Comparison of ENCODE assay signal across 8 cellular contexts in the genomic region with DNA sequence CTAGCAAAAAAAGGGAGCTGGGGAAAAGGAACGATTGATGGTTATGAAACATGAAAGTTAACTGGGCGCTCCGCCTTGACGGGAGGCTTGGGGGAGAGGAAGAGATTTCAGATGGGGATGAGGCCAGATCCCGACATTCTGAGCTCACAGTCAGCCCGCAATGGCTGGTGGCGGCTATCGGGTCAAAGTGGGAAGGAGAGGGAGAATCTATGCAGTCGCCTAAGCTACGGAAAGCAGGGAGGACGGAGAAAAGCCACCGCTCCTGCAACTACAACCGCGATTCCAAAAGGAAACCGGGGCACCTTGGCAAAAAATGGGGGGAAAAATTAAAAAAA. TPM values are rescaled to one million over a fixed set of nuclear protein-coding genes. Genes with fewer than 3 reads are reported as not detected.
DNase-seq lines count a peak whose midpoint lies in the region; TF ChIP-seq lines count a peak whose summit lies in the region.

No MANE protein-coding gene starts in this region.

- no peak for DNase-seq in activated T-cell treated with anti-CD3 and anti-CD28 coated beads, Interleukin-2, amount 50 U/mL, for 24 hours
- DNase-seq in activated T-cell treated with anti-CD3 and anti-CD28 coated beads, Interleukin-2, amount 50 U/mL, for 48 hours = no peak
- DNase-seq in activated naive CD8-positive, alpha-beta T cell treated with anti-CD3 and anti-CD28 coated beads for 36 hours = no peak
- no peak for DNase-seq in stomach
- DNase-seq in NCI-H2227 (lab: John Stamatoyannopoulos, UW; ENCODE audit: unreplicated experiment) = no peak
- no peak for DNase-seq in stimulated activated CD4-positive, alpha-beta T cell treated with anti-CD3 and anti-CD28 coated beads, Interleukin-15, amount 100 ng/mL, for 24 hours
- DNase-seq in NCI-H2196 treated with DMSO at 0.1 percent for 48 hours (lab: John Stamatoyannopoulos, UW; ENCODE audit: unreplicated experiment) = no peak

- H3K9me3 ChIP-seq in iPS-18a (ENCODE audit: control insufficient read depth, low read depth, low read length) (no peaks in the 10 kb centered on the region), stomach (no peaks in the 10 kb centered on the region)

- TF ChIP-seq CTCF in stomach (IDR thresholded peaks at IDR 0.05) = no peak

- H3K36me3 ChIP-seq in iPS-18a (ENCODE audit: control insufficient read depth, low read depth, low read length) (peaks cover 3% of the 10 kb centered on the region), stomach (peaks cover 0 to 4% (median 0%) of the 10 kb centered on the region in 4 donors)

- H3K27me3 Mint-ChIP-seq in activated T-cell treated with anti-CD3 and anti-CD28 coated beads, Interleukin-2, amount 50 U/mL, for 24 hours = no peaks in the 10 kb centered on the region
- peaks cover 4% of the 10 kb centered on the region for H3K27me3 Mint-ChIP-seq in activated naive CD8-positive, alpha-beta T cell treated with anti-CD3 and anti-CD28 coated beads for 36 hours

- TF ChIP-seq POLR2A in stomach (IDR thresholded peaks at IDR 0.05) = no peak

- peaks cover 79% of the 10 kb centered on the region for H3K36me3 Mint-ChIP-seq in activated T-cell treated with anti-CD3 and anti-CD28 coated beads, Interleukin-2, amount 50 U/mL, for 24 hours (ENCODE audit: low read depth)
- peaks cover 48% of the 10 kb centered on the region for H3K36me3 Mint-ChIP-seq in activated naive CD8-positive, alpha-beta T cell treated with anti-CD3 and anti-CD28 coated beads for 36 hours

- peaks cover 64% of the 10 kb centered on the region for H3K4me1 Mint-ChIP-seq in activated T-cell treated with anti-CD3 and anti-CD28 coated beads, Interleukin-2, amount 50 U/mL, for 24 hours (ENCODE audit: low read depth)
- H3K4me1 Mint-ChIP-seq in activated naive CD8-positive, alpha-beta T cell treated with anti-CD3 and anti-CD28 coated beads for 36 hours = peaks cover 56% of the 10 kb centered on the region

- H3K4me3 ChIP-seq in iPS-18a (ENCODE audit: low read length) (peak overlapping the region; percentile 94), stomach (peak overlapping the region; percentile 85 to 97 (median 92))

- peaks cover 7% of the 10 kb centered on the region for H3K4me1 ChIP-seq in iPS-18a (ENCODE audit: control insufficient read depth, low read depth, low read length)
- H3K4me1 ChIP-seq in stomach = peaks cover 38 to 77% (median 59%) of the 10 kb centered on the region in 4 donors

- intact Hi-C loops in stomach (cut with DNase I; ENCODE audit: low total_unique reads) = loop anchor here (10.0 kb wide), 2 partner anchors 198 to 248 kb away; a partner anchor contains a TSS

- H3K4me3 Mint-ChIP-seq in activated T-cell treated with anti-CD3 and anti-CD28 coated beads, Interleukin-2, amount 50 U/mL, for 24 hours = peak overlapping the region; percentile 100
- H3K4me3 Mint-ChIP-seq in activated naive CD8-positive, alpha-beta T cell treated with anti-CD3 and anti-CD28 coated beads for 36 hours = peak overlapping the region; percentile 100

- no peaks in the 10 kb centered on the region for H3K9me3 Mint-ChIP-seq in activated T-cell treated with anti-CD3 and anti-CD28 coated beads, Interleukin-2, amount 50 U/mL, for 24 hours
- H3K9me3 Mint-ChIP-seq in activated naive CD8-positive, alpha-beta T cell treated with anti-CD3 and anti-CD28 coated beads for 36 hours = no peaks in the 10 kb centered on the region

- H3K27me3 ChIP-seq in iPS-18a (ENCODE audit: control insufficient read depth, insufficient read depth, low read length) (no peaks in the 10 kb centered on the region), stomach (no peaks in the 10 kb centered on the region)

- H3K27ac ChIP-seq in iPS-18a (ENCODE audit: low read length) (peak overlapping the region; percentile 81), stomach (peak overlapping the region; percentile 82 to 97 (median 96))

- H3K9ac ChIP-seq in iPS-18a (ENCODE audit: low read length) = peak overlapping the region; percentile 90

- no peak for TF ChIP-seq EP300 in stomach (IDR thresholded peaks at IDR 0.05)

- peak overlapping the region; percentile 99 for H3K27ac Mint-ChIP-seq in activated T-cell treated with anti-CD3 and anti-CD28 coated beads, Interleukin-2, amount 50 U/mL, for 24 hours
- H3K27ac Mint-ChIP-seq in activated naive CD8-positive, alpha-beta T cell treated with anti-CD3 and anti-CD28 coated beads for 36 hours = peak overlapping the region; percentile 99

- WGBS in stomach, 5 donors = 0% methylated on average over 15 of the region's 15 CpGs

RNA-seq across cellular contexts. Expression of a gene that starts 0.5 kb away (rescaled TPM):
- 10 to 100 TPM; 81.8 to 84.0 TPM for total RNA-seq in activated naive CD8-positive, alpha-beta T cell treated with anti-CD3 and anti-CD28 coated beads for 36 hours
- total RNA-seq in stomach = 100 to 1,000 TPM in 2 of 5 donors, 10 to 100 TPM in 3; 44.6 to 288 (median 57.3) TPM
- polyA plus RNA-seq in stomach = 1 to 10 TPM; 4.9 to 6.0 (median 5.7) TPM

RNA-seq across cellular contexts. Expression of a gene that starts 0.8 kb away (rescaled TPM):
- total RNA-seq in activated naive CD8-positive, alpha-beta T cell treated with anti-CD3 and anti-CD28 coated beads for 36 hours = 10 to 100 TPM; 23.5 to 27.2 TPM
- total RNA-seq in stomach = 10 to 100 TPM in 2 of 5 donors, 1 to 10 TPM in 2, not detected in 1; 3.1 to 20.0 (median 9.9) TPM
- polyA plus RNA-seq in stomach = 10 to 100 TPM in 1 of 3 donors, 1 to 10 TPM in 2; 7.6 to 13.7 (median 9.5) TPM

RNA-seq across cellular contexts. Expression of a gene that starts 39.2 kb away (rescaled TPM):
- total RNA-seq in activated naive CD8-positive, alpha-beta T cell treated with anti-CD3 and anti-CD28 coated beads for 36 hours = 100 to 1,000 TPM; 121 to 128 TPM
- total RNA-seq in stomach = 100 to 1,000 TPM in 2 of 5 donors, 10 to 100 TPM in 3; 38.5 to 227 (median 77.5) TPM
- polyA plus RNA-seq in stomach = 100 to 1,000 TPM; 115 to 249 (median 154) TPM
